8 cellular contexts compared by ENCODE assay signal in genomic region chr17:36463916-36464764, GRCh38. TPM values are rescaled to one million over a fixed set of nuclear protein-coding genes. Genes with fewer than 3 reads are reported as not detected.
DNase-seq lines count a peak whose midpoint lies in the region; ATAC-seq and TF ChIP-seq lines count a peak whose summit lies in the region.

No MANE protein-coding gene starts in this region.

- no peak overlapping the region for H3K27ac ChIP-seq in CD8-positive, alpha-beta memory T cell (ENCODE audit: low read depth, low read length)
- H3K27ac ChIP-seq in HUES64 (ENCODE audit: low read depth, low read length) = no peak overlapping the region
- H3K27ac ChIP-seq in esophagus muscularis mucosa (replicated peaks in 1 of 4) = no peak overlapping the region

- no peak for TF ChIP-seq CTCF in nephron progenitor cell (IDR thresholded peaks at IDR 0.05)
- no peak for TF ChIP-seq CTCF in esophagus muscularis mucosa (IDR thresholded peaks at IDR 0.05)

- POLR2A ChIA-PET in CD8-positive, alpha-beta memory T cell (lab: Charles Lee) = no interaction called here
- POLR2A ChIA-PET in activated CD4-positive, alpha-beta T cell treated with anti-CD3 and anti-CD28 coated beads for 36 hours (lab: Charles Lee) = no interaction called here

- H3K27me3 Mint-ChIP-seq in CD8-positive, alpha-beta memory T cell = peaks cover 46 to 77% of the 10 kb centered on the region in 2 donors
- H3K27me3 Mint-ChIP-seq in activated CD4-positive, alpha-beta T cell treated with anti-CD3 and anti-CD28 coated beads for 36 hours = peaks cover 47% of the 10 kb centered on the region
- H3K27me3 Mint-ChIP-seq in nephron progenitor cell (ENCODE audit: low read depth, poor library complexity) = peaks cover 93% of the 10 kb centered on the region

- CTCF ChIA-PET in CD8-positive, alpha-beta memory T cell (lab: Charles Lee) = interaction anchor here (1.4 kb wide), 1 partner anchor 19 kb away, joined by 4 read pairs; no protein-coding TSS in a partner anchor
- CTCF ChIA-PET in activated CD4-positive, alpha-beta T cell treated with anti-CD3 and anti-CD28 coated beads for 36 hours (lab: Charles Lee) = interaction anchor here (0.7 to 1.5 kb wide), 2 partner anchors 19 to 682 kb away, joined by 3 to 5 read pairs; no protein-coding TSS in a partner anchor

- H3K36me3 Mint-ChIP-seq in CD8-positive, alpha-beta memory T cell = peaks cover 0 to 4% (median 0%) of the 10 kb centered on the region in 3 donors
- no peaks in the 10 kb centered on the region for H3K36me3 Mint-ChIP-seq in activated CD4-positive, alpha-beta T cell treated with anti-CD3 and anti-CD28 coated beads for 36 hours (ENCODE audit: low read depth)
- no peaks in the 10 kb centered on the region for H3K36me3 Mint-ChIP-seq in nephron progenitor cell (ENCODE audit: low read depth)

- H3K9me3 ChIP-seq in CD8-positive, alpha-beta memory T cell (ENCODE audit: low read length) = no peaks in the 10 kb centered on the region
- H3K9me3 ChIP-seq in HUES64 (ENCODE audit: insufficient read depth, low read depth, low read length) (no peaks in the 10 kb centered on the region), esophagus muscularis mucosa (no peaks in the 10 kb centered on the region)

- no peak overlapping the region for H3K4me3 Mint-ChIP-seq in CD8-positive, alpha-beta memory T cell
- no peak overlapping the region for H3K4me3 Mint-ChIP-seq in activated CD4-positive, alpha-beta T cell treated with anti-CD3 and anti-CD28 coated beads for 36 hours
- H3K4me3 Mint-ChIP-seq in nephron progenitor cell = no peak overlapping the region

- intact Hi-C loops in activated CD4-positive, alpha-beta T cell treated with anti-CD3 and anti-CD28 coated beads for 36 hours (cut with DNase I, micrococcal nuclease) = no loop called here
- intact Hi-C loops in esophagus muscularis mucosa (cut with DNase I) = no loop called here

- no peaks in the 10 kb centered on the region for H3K9me3 Mint-ChIP-seq in CD8-positive, alpha-beta memory T cell
- no peaks in the 10 kb centered on the region for H3K9me3 Mint-ChIP-seq in activated CD4-positive, alpha-beta T cell treated with anti-CD3 and anti-CD28 coated beads for 36 hours (ENCODE audit: low read depth)
- H3K9me3 Mint-ChIP-seq in nephron progenitor cell = no peaks in the 10 kb centered on the region

- no peak overlapping the region for H3K9ac ChIP-seq in HUES64 (ENCODE audit: low read depth, low read length)

- H3K27ac Mint-ChIP-seq in CD8-positive, alpha-beta memory T cell = no peak overlapping the region
- H3K27ac Mint-ChIP-seq in activated CD4-positive, alpha-beta T cell treated with anti-CD3 and anti-CD28 coated beads for 36 hours = no peak overlapping the region
- H3K27ac Mint-ChIP-seq in nephron progenitor cell = no peak overlapping the region

- peaks cover 11% of the 10 kb centered on the region for H3K27me3 ChIP-seq in CD8-positive, alpha-beta memory T cell (ENCODE audit: insufficient read depth, low read length, poor library complexity, severe bottlenecking)
- H3K27me3 ChIP-seq in HUES64 (ENCODE audit: insufficient read depth, low read length) (peaks cover 29% of the 10 kb centered on the region), esophagus muscularis mucosa (peaks cover 0 to 75% (median 21%) of the 10 kb centered on the region in 4 donors)

- 38% methylated on average over 54 of the region's 54 CpGs for WGBS in HUES64
- WGBS in esophagus muscularis mucosa = 40% methylated on average over 3 of the region's 54 CpGs

- no peak for TF ChIP-seq POLR2A in esophagus muscularis mucosa (IDR thresholded peaks at IDR 0.05; ENCODE audit: low read depth)

- no peaks in the 10 kb centered on the region for H3K4me1 Mint-ChIP-seq in CD8-positive, alpha-beta memory T cell
- no peaks in the 10 kb centered on the region for H3K4me1 Mint-ChIP-seq in activated CD4-positive, alpha-beta T cell treated with anti-CD3 and anti-CD28 coated beads for 36 hours
- no peaks in the 10 kb centered on the region for H3K4me1 Mint-ChIP-seq in nephron progenitor cell

- TF ChIP-seq EP300 in esophagus muscularis mucosa (IDR thresholded peaks at IDR 0.05) = no peak

- peak in 3 of 5 donors; percentile 15 to 63 (median 19) for DNase-seq in CD8-positive, alpha-beta memory T cell
- DNase-seq in activated CD4-positive, alpha-beta T cell treated with anti-CD3 and anti-CD28 coated beads for 36 hours = peak; percentile 86
- DNase-seq in nephron progenitor cell (peak; percentile 94), esophagus muscularis mucosa (ENCODE audit: extremely low spot score) (no peak)

- no peaks in the 10 kb centered on the region for H3K4me1 ChIP-seq in CD8-positive, alpha-beta memory T cell (ENCODE audit: insufficient read depth, low read length)
- H3K4me1 ChIP-seq in HUES64 (ENCODE audit: insufficient read depth, low read length) (no peaks in the 10 kb centered on the region), esophagus muscularis mucosa (peaks cover 0 to 4% (median 2%) of the 10 kb centered on the region in 4 donors)

- ATAC-seq in activated CD4-positive, alpha-beta T cell treated with anti-CD3 and anti-CD28 coated beads for 36 hours = peak; percentile 100
- peak; percentile 98 for ATAC-seq in esophagus mucosa
- no peak for ATAC-seq in GM19397 (IDR thresholded peaks at IDR 0.05; ENCODE audit: unreplicated experiment)
- no peak for ATAC-seq in HG03175 (IDR thresholded peaks at IDR 0.05; ENCODE audit: unreplicated experiment)

- H3K36me3 ChIP-seq in CD8-positive, alpha-beta memory T cell (ENCODE audit: insufficient read depth, low read length) = no peaks in the 10 kb centered on the region
- H3K36me3 ChIP-seq in HUES64 (ENCODE audit: insufficient read depth, low read length) (no peaks in the 10 kb centered on the region), esophagus muscularis mucosa (no peaks in the 10 kb centered on the region)

- H3K4me3 ChIP-seq in CD8-positive, alpha-beta memory T cell (ENCODE audit: low read length) = no peak overlapping the region
- H3K4me3 ChIP-seq in HUES64 (ENCODE audit: low read length) (peak overlapping the region; percentile 38), esophagus muscularis mucosa (no peak overlapping the region)

RNA-seq across cellular contexts. Expression of gene ZNHIT3, which starts 22.3 kb away (rescaled TPM):
- total RNA-seq in CD8-positive, alpha-beta memory T cell = 10 to 100 TPM; 57.6 to 60.8 TPM
- polyA plus RNA-seq in CD8-positive, alpha-beta memory T cell = 89.4 TPM
- polyA plus RNA-seq in HUES64 (2013, experiment 1 of 2) = 58.2 TPM
- 64.8 TPM for polyA plus RNA-seq in HUES64 (2013, experiment 2 of 2)
- total RNA-seq in activated CD4-positive, alpha-beta T cell treated with anti-CD3 and anti-CD28 coated beads for 36 hours = 10 to 100 TPM; 38.2 to 42.3 TPM
- total RNA-seq in esophagus mucosa = 24.4 TPM
- 10 to 100 TPM; 18.4 to 35.1 (median 25.8) TPM for total RNA-seq in esophagus muscularis mucosa

Comparison
In these comparisons a context has a peak if more than half of its experiments do, and no peak if none do; other contexts are left out.
1. ATAC-seq: peak in activated CD4-positive, alpha-beta T cell treated with anti-CD3 and anti-CD28 coated beads for 36 hours (single experiment) and esophagus mucosa (single experiment); none in GM19397 (single experiment) and HG03175 (single experiment).